1 cellular context compared by ENCODE assay signal in genomic region chr1:70319750-70320149, GRCh38.
TF ChIP-seq lines count a peak whose summit lies in the region.

No MANE protein-coding gene starts in this region.

TF ChIP-seq in IMR-90, 13 proteins besides CTCF, POLR2A, EP300 and RAD21 (continued from another document):
- TF ChIP-seq CEBPB (IDR thresholded peaks at IDR 0.05; ENCODE audit: low read depth, low read length) (no peak), BHLHE40 (IDR thresholded peaks at IDR 0.05; ENCODE audit: low read depth, low read length) (no peak), ELK1 (IDR thresholded peaks at IDR 0.05; ENCODE audit: borderline replicate concordance, low read depth, low read length) (no peak), FOS (IDR thresholded peaks at IDR 0.05; ENCODE audit: low read depth, low read length) (no peak), RCOR1 (IDR thresholded peaks at IDR 0.05; ENCODE audit: insufficient replicate concordance, low read length) (no peak), CHD1 (IDR thresholded peaks at IDR 0.05; ENCODE audit: low read depth, low read length) (no peak), USF2 (IDR thresholded peaks at IDR 0.05; ENCODE audit: low read depth, low read length) (no peak), MAZ (IDR thresholded peaks at IDR 0.05; ENCODE audit: borderline replicate concordance, low read depth, low read length) (no peak), RFX5 (IDR thresholded peaks at IDR 0.05; ENCODE audit: low read depth, low read length) (no peak), MAFK (IDR thresholded peaks at IDR 0.05; ENCODE audit: low read depth, low read length) (no peak), SMC3 (IDR thresholded peaks at IDR 0.05; ENCODE audit: low read depth, low read length) (no peak), MXI1 (IDR thresholded peaks at IDR 0.05; ENCODE audit: borderline replicate concordance, low read depth, low read length) (no peak)
TF ChIP-seq in IMR-90: peak in this region for 0.
